ENCODE assay signal across 21 cellular contexts in genomic region chr14:23115492-23115850, GRCh38. TPM values are rescaled to one million over a fixed set of nuclear protein-coding genes. Genes with fewer than 3 reads are reported as not detected.
DNase-seq lines count a peak whose midpoint lies in the region; ATAC-seq and TF ChIP-seq lines count a peak whose summit lies in the region.
"Had no signal": no experiment of that assay in that cellular context is flagged by ENCODE, and none has a peak within 500 bp of the region (broad histone marks: within the 10 kb centered on the region; RNA-seq: fewer than 3 reads in every experiment).

No MANE protein-coding gene starts in this region.

- no peaks in the 10 kb centered on the region for H3K36me3 ChIP-seq in cardiac muscle cell
- H3K36me3 ChIP-seq in fibroblast of lung (ENCODE audit: control insufficient read depth, insufficient read depth, low read length), result no peaks in the 10 kb centered on the region
- no peaks in the 10 kb centered on the region for H3K36me3 ChIP-seq in aorta (ENCODE audit: control insufficient read depth in 1 of 2, insufficient read depth in 2 of 2, low read length in 1 of 2)
- H3K36me3 ChIP-seq: HAP-1, tibial artery had no signal

- TF ChIP-seq CTCF in cardiac muscle cell (IDR thresholded peaks at IDR 0.05; ENCODE audit: low read depth, low read length), result no peak
- no peak for TF ChIP-seq CTCF in fibroblast of lung (conservative IDR thresholded peaks at IDR 0.05 in 1 of 2, IDR thresholded peaks at IDR 0.05 in 1 of 2; ENCODE audit: low read depth in 1 of 2, low read length in 2 of 2)

- 87 to 89% methylated on average over 7 of the region's 7 CpGs for WGBS in aorta, 2 donors

- H4K20me1 ChIP-seq in fibroblast of lung (ENCODE audit: control insufficient read depth, extremely low read depth, insufficient read depth, low read length), result no peaks in the 10 kb centered on the region

- peak overlapping the region; percentile 32 for H3K4me2 ChIP-seq in fibroblast of lung (ENCODE audit: extremely low read depth, insufficient read depth, low read length)

- H3K9me3 ChIP-seq in cardiac muscle cell (ENCODE audit: low read depth), result no peaks in the 10 kb centered on the region
- H3K9me3 ChIP-seq in fibroblast of lung (ENCODE audit: control insufficient read depth, insufficient read depth, low read depth, low read length), result no peaks in the 10 kb centered on the region
- H3K9me3 ChIP-seq in aorta (ENCODE audit: control insufficient read depth, low read length), result no peaks in the 10 kb centered on the region
- H3K9me3 ChIP-seq: HAP-1, tibial artery had no signal

- no peak overlapping the region for H2AFZ ChIP-seq in fibroblast of lung (ENCODE audit: low read length)

- H3K27me3 ChIP-seq in cardiac muscle cell (no peaks in the 10 kb centered on the region), fibroblast of lung (ENCODE audit: control insufficient read depth, insufficient read depth, low read length) (no peaks in the 10 kb centered on the region), aorta (ENCODE audit: control insufficient read depth in 1 of 2, insufficient read depth in 2 of 2, low read length in 1 of 2) (no peaks in the 10 kb centered on the region)

- ATAC-seq in left ventricle myocardium superior, result no peak
- no peak for ATAC-seq in aorta (ENCODE audit: low FRiP score)
- ATAC-seq: stimulated activated effector memory CD8-positive, alpha-beta T cell treated with anti-CD3 and anti-CD28 coated beads, Interleukin-12 subunit alpha, Interleukin-12 subunit beta, amount 100 ng/mL, for 72 hours had no signal

- H3K27ac ChIP-seq in cardiac muscle cell (peak overlapping the region; percentile 93), fibroblast of lung (ENCODE audit: insufficient read depth, low read length) (peak overlapping the region; percentile 91), aorta (ENCODE audit: low read depth in 1 of 2, low read length in 2 of 2) (no peak overlapping the region)
- H3K27ac ChIP-seq: tibial artery had no signal

- H3K4me1 ChIP-seq in cardiac muscle cell (ENCODE audit: low read depth), result peaks cover 32% of the 10 kb centered on the region
- H3K4me1 ChIP-seq in fibroblast of lung (ENCODE audit: control insufficient read depth, extremely low read depth, insufficient read depth, low read length), result peaks cover 28% of the 10 kb centered on the region
- no peaks in the 10 kb centered on the region for H3K4me1 ChIP-seq in aorta (ENCODE audit: control insufficient read depth in 1 of 2, insufficient read depth in 2 of 2, low read length in 2 of 2)
- H3K4me1 ChIP-seq: HAP-1 had no signal

- intact Hi-C loops in left ventricle myocardium superior (cut with micrococcal nuclease) (no loop called here), aorta (cut with DNase I) (no loop called here)

- no peaks in the 10 kb centered on the region for H3K79me2 ChIP-seq in fibroblast of lung (ENCODE audit: control insufficient read depth, insufficient read depth, low read length)

- peak overlapping the region; percentile 29 for H3K9ac ChIP-seq in fibroblast of lung (ENCODE audit: insufficient read depth, low read length)

- no peak overlapping the region for H3K4me3 ChIP-seq in cardiac muscle cell
- H3K4me3 ChIP-seq in fibroblast of lung (replicated peaks in 1 of 4; ENCODE audit: control extremely low read depth in 1 of 4, insufficient read depth in 1 of 4, low read depth in 3 of 4, low read length in 4 of 4), result no peak overlapping the region
- no peak overlapping the region for H3K4me3 ChIP-seq in aorta (ENCODE audit: low read length in 2 of 2)
- H3K4me3 ChIP-seq: HAP-1, tibial artery had no signal

- DNase-seq in cardiac muscle cell (ENCODE audit: low read depth in 1 of 2, low spot score in 1 of 2) (no peak), left ventricle myocardium superior (no peak), fibroblast of lung (ENCODE audit: low read depth in 2 of 2) (no peak), aorta (peak; percentile 24 to 55), NOMO-1 (lab: John Stamatoyannopoulos, UW; ENCODE audit: unreplicated experiment in 2 of 2) (no peak), UCSD-AML1 (lab: John Stamatoyannopoulos, UW; ENCODE audit: unreplicated experiment) (no peak)
- DNase-seq: activated CD4-positive, alpha-beta T cell treated with anti-CD3 and anti-CD28 coated beads for 4 hours; activated CD8-positive, alpha-beta memory T cell treated with anti-CD3 and anti-CD28 coated beads, Interleukin-2, amount 50 U/mL, for 48 hours; caudate nucleus; effector memory CD4-positive, alpha-beta T cell; Karpas-422; NCI-H1436; NCI-H2227 treated with DMSO at 0.1 percent for 48 hours; SHP77 treated with DMSO at 0.1 percent for 48 hours had no signal

RNA-seq across cellular contexts. Expression of gene CEBPE, which starts 3.6 kb away (rescaled TPM):
- total RNA-seq in cardiac muscle cell (not detected in 2 replicates), left ventricle myocardium superior (not detected), fibroblast of lung (not detected in 2 replicates), aorta (under 1 TPM; 0.29 to 0.33 TPM)
- polyA plus RNA-seq in cardiac muscle cell (not detected in 2 replicates), fibroblast of lung (not detected in 2 replicates), aorta (under 1 TPM in 1 of 2 donors, not detected in 1; 0.13 TPM)
- not detected in 2 replicates for polyA plus RNA-seq in fibroblast of lung (2012)
- polyA minus RNA-seq in fibroblast of lung (ENCODE audit: low replicate concordance), result not detected in 2 replicates
- total RNA-seq: A673, frontal cortex, lung microvascular endothelial cell had no signal

RNA-seq across cellular contexts. Expression of gene CIROP, which starts 10.7 kb away (rescaled TPM):
- total RNA-seq in cardiac muscle cell (0.15 TPM in 1 of 2 replicates, not detected in the other), left ventricle myocardium superior (not detected), fibroblast of lung (0.17 and 1.0 TPM in 2 replicates), aorta (under 1 TPM in 1 of 2 donors, not detected in 1; 0.18 TPM)
- polyA plus RNA-seq in cardiac muscle cell (not detected in 2 replicates), fibroblast of lung (0.09 and 0.61 TPM in 2 replicates), aorta (not detected)
- 0.05 and 0.44 TPM in 2 replicates for polyA plus RNA-seq in fibroblast of lung (2012)
- 0.59 TPM in 1 of 2 replicates, not detected in the other for polyA minus RNA-seq in fibroblast of lung (ENCODE audit: low replicate concordance)
- total RNA-seq: A673; activated naive CD4-positive, alpha-beta T cell treated with anti-CD3 and anti-CD28 coated beads, Interleukin-2, amount 50 U/mL, for 72 hours; frontal cortex; lung microvascular endothelial cell had no signal

RNA-seq across cellular contexts. Expression of gene C14orf119, which starts 20.2 kb away (rescaled TPM):
- 22.2 and 57.0 TPM in 2 replicates for total RNA-seq in cardiac muscle cell
- 105 and 120 TPM in 2 replicates for polyA plus RNA-seq in cardiac muscle cell
- total RNA-seq in left ventricle myocardium superior, result 23.6 TPM
- 55.0 and 60.4 TPM in 2 replicates for total RNA-seq in fibroblast of lung
- 96.5 and 115 TPM in 2 replicates for polyA plus RNA-seq in fibroblast of lung
- 88.5 and 104 TPM in 2 replicates for polyA plus RNA-seq in fibroblast of lung (2012)
- 89.5 and 118 TPM in 2 replicates for polyA minus RNA-seq in fibroblast of lung (ENCODE audit: low replicate concordance)
- 10 to 100 TPM; 37.6 to 41.4 TPM for total RNA-seq in aorta
- 10 to 100 TPM; 27.8 to 32.2 TPM for polyA plus RNA-seq in aorta

RNA-seq across cellular contexts. Expression of gene ACIN1, which starts 20.5 kb away (rescaled TPM):
- 95.1 and 151 TPM in 2 replicates for total RNA-seq in cardiac muscle cell
- 41.0 and 45.5 TPM in 2 replicates for polyA plus RNA-seq in cardiac muscle cell
- total RNA-seq in left ventricle myocardium superior, result 78.4 TPM
- 58.3 and 75.1 TPM in 2 replicates for total RNA-seq in fibroblast of lung
- 94.0 and 101 TPM in 2 replicates for polyA plus RNA-seq in fibroblast of lung
- 83.2 and 87.5 TPM in 2 replicates for polyA plus RNA-seq in fibroblast of lung (2012)
- 66.3 and 73.4 TPM in 2 replicates for polyA minus RNA-seq in fibroblast of lung (ENCODE audit: low replicate concordance)
- total RNA-seq in aorta, result 100 to 1,000 TPM; 134 to 183 TPM
- 100 to 1,000 TPM in 1 of 2 donors, 10 to 100 TPM in 1; 34.1 to 147 TPM for polyA plus RNA-seq in aorta

RNA-seq across cellular contexts. Expression of gene CDH24, which starts 58.2 kb away (rescaled TPM):
- 8.6 and 8.9 TPM in 2 replicates for total RNA-seq in cardiac muscle cell
- 4.4 and 13.4 TPM in 2 replicates for polyA plus RNA-seq in cardiac muscle cell
- 2.0 TPM for total RNA-seq in left ventricle myocardium superior
- total RNA-seq in fibroblast of lung, result 5.6 and 6.2 TPM in 2 replicates
- 5.0 and 6.5 TPM in 2 replicates for polyA plus RNA-seq in fibroblast of lung
- polyA plus RNA-seq in fibroblast of lung (2012), result 5.1 and 6.8 TPM in 2 replicates
- polyA minus RNA-seq in fibroblast of lung (ENCODE audit: low replicate concordance), result 12.8 and 23.3 TPM in 2 replicates
- 10 to 100 TPM in 1 of 2 donors, 1 to 10 TPM in 1; 3.4 to 11.4 TPM for total RNA-seq in aorta
- 1 to 10 TPM in 1 of 2 donors, not detected in 1; 4.1 TPM for polyA plus RNA-seq in aorta

Comparison
In these comparisons a context has a peak if more than half of its experiments do, and no peak if none do; other contexts are left out.
1. DNase-seq: peak in aorta (2 of 2); none in cardiac muscle cell (0 of 2), left ventricle myocardium superior (single experiment), fibroblast of lung (0 of 2), NOMO-1 (0 of 2) and UCSD-AML1 (single experiment).
2. H3K27ac ChIP-seq: peak in cardiac muscle cell (single experiment) and fibroblast of lung (single experiment); none in aorta (0 of 2).